9 cellular contexts compared by ENCODE assay signal in genomic region chr15:39171944-39172368, GRCh38.
DNase-seq lines count a peak whose midpoint lies in the region; ATAC-seq, FAIRE-seq and TF ChIP-seq lines count a peak whose summit lies in the region.
"Had no signal": no experiment of that assay in that cellular context is flagged by ENCODE, and none has a peak within 500 bp of the region (broad histone marks: within the 10 kb centered on the region; RNA-seq: fewer than 3 reads in every experiment).

No MANE protein-coding gene starts in this region.

- no peaks in the 10 kb centered on the region for H3K9me2 ChIP-seq in PC-3 (replicated peaks; ENCODE audit: low read length)

- H3K79me2 ChIP-seq in PC-3 (ENCODE audit: low read length) (no peaks in the 10 kb centered on the region), HepG2 (ENCODE audit: insufficient read depth, low read length) (no peaks in the 10 kb centered on the region)

- TF ChIP-seq POLR2A in HepG2 (IDR thresholded peaks at IDR 0.05; ENCODE audit: insufficient read depth in 1 of 2, low read depth in 2 of 2, low read length in 2 of 2) = no peak

- CTCF ChIA-PET in PC-3 (lab: Charles Lee) (interaction anchor here (0.7 to 1.6 kb wide), 7 partner anchors 18 to 409 kb away, joined by 3 to 13 read pairs (median 3); partner anchors contain the start of gene THBS1), HepG2 (lab: Yijun Ruan, JAX; ENCODE audit: low intra/inter-chr PET ratio, low total read pairs) (interaction anchor here (1.1 to 3.3 kb wide), 2 partner anchors 47 to 409 kb away, joined by 3 to 26 read pairs; partner anchors contain the start of gene THBS1)

- H3K4me1 ChIP-seq in PC-3 (ENCODE audit: insufficient read depth, low read length) = peaks cover 25% of the 10 kb centered on the region
- H3K4me1 ChIP-seq in HepG2 (ENCODE audit: insufficient read depth, low read length) = peaks cover 50% of the 10 kb centered on the region

- H3K4me3 Mint-ChIP-seq in chondrocyte (ENCODE audit: unreplicated experiment) = peak overlapping the region; percentile 37
- H3K4me3 Mint-ChIP-seq: T-helper 1 cell treated with Interleukin-12 subunit alpha and Interleukin-12 subunit beta and Interleukin-4 antibody, amounts not matched to agents 30 μg/mL and 1 μg/mL, for 36 hours had no signal

- no peak overlapping the region for H3K4me3 ChIP-seq in PC-3 (ENCODE audit: low read length)
- no peak overlapping the region; a peak in 1 of 6 replicates for H3K4me3 ChIP-seq in HepG2 (replicated peaks in 1 of 3; ENCODE audit: insufficient read depth in 1 of 3, low read depth in 2 of 3, low read length in 3 of 3)

- H3K27me3 ChIP-seq in PC-3 (ENCODE audit: low read length) (no peaks in the 10 kb centered on the region), HepG2 (ENCODE audit: control insufficient read depth in 1 of 2, insufficient read depth in 2 of 2, low read length in 2 of 2) (no peaks in the 10 kb centered on the region)

- H3F3A ChIP-seq in PC-3 (ENCODE audit: low read length, unreplicated experiment) = no peaks in the 10 kb centered on the region

- POLR2A ChIA-PET in PC-3 (lab: Charles Lee; ENCODE audit: unreplicated experiment) = no interaction called here
- POLR2A ChIA-PET in HepG2 (lab: Yijun Ruan, JAX) = interaction anchor here (1.3 to 2.4 kb wide), 6 partner anchors 10 to 585 kb away, joined by 3 to 50 read pairs (median 6); partner anchors contain the start of gene THBS1

- peak; percentile 31 for DNase-seq in DMS114 treated with DMSO at 0.1 percent for 48 hours (lab: John Stamatoyannopoulos, UW; ENCODE audit: unreplicated experiment)
- peak; percentile 100 for DNase-seq in LHCN-M2 (ENCODE audit: low read depth)
- DNase-seq in PC-3 = peak; percentile 98
- no peak for DNase-seq in chondrocyte (ENCODE audit: low spot score)
- peak; percentile 85 for DNase-seq in HepG2 (ENCODE audit: low spot score)
- peak; percentile 27 for DNase-seq in stimulated activated CD8-positive, alpha-beta memory T cell treated with anti-CD3 and anti-CD28 coated beads, Interleukin-4, amount 100 ng/mL, for 24 hours (ENCODE audit: low read depth)
- no peak for DNase-seq in cortex of kidney (lab: John Stamatoyannopoulos, UW)

- TF ChIP-seq EP300 in HepG2 (IDR thresholded peaks at IDR 0.05; ENCODE audit: low read depth in 2 of 2, low read length in 2 of 2) (peak in 1 of 2 experiments; percentile 11; a peak in 1 of 4 replicates), HepG2 (CRISPR knock-in tag; IDR thresholded peaks at IDR 0.05; ENCODE audit: borderline replicate concordance) (no peak)

- H3K27me3 Mint-ChIP-seq in chondrocyte (ENCODE audit: low read depth) = no peaks in the 10 kb centered on the region

- ATAC-seq in PC-3 (peak; percentile 99), HepG2 (peak; percentile 94), GM18498 (IDR thresholded peaks at IDR 0.05; ENCODE audit: unreplicated experiment) (no peak)

- no peaks in the 10 kb centered on the region for H4K20me1 ChIP-seq in PC-3 (ENCODE audit: low read length)
- no peaks in the 10 kb centered on the region for H4K20me1 ChIP-seq in HepG2 (ENCODE audit: insufficient read depth, low read length)

- peak overlapping the region; percentile 88 for H3K27ac Mint-ChIP-seq in chondrocyte (ENCODE audit: unreplicated experiment)
- H3K27ac Mint-ChIP-seq: T-helper 1 cell treated with Interleukin-12 subunit alpha and Interleukin-12 subunit beta and Interleukin-4 antibody, amounts not matched to agents 30 μg/mL and 1 μg/mL, for 36 hours had no signal

- BruUV-seq in PC-3 (replicated peaks; lab: Mats Ljungman, UMichigan) (no TSS peak), HepG2 (replicated peaks; lab: Mats Ljungman, UMichigan) (no TSS peak)

- peak; percentile 96 for FAIRE-seq in HepG2 (lab: Jason Lieb, UNC)

- 0 out of 2 replicates have a peak overlapping the region, but pooled peaks have one; percentile 4 for H2AFZ ChIP-seq in PC-3 (ENCODE audit: low read length)
- no peak overlapping the region for H2AFZ ChIP-seq in HepG2 (ENCODE audit: low read length)

- in situ Hi-C loops in HepG2 (cut with HindIII; ENCODE audit: extremely low pct_ligation_motif_present, low pct_unique_long_range_greater_than_20kb) = loop anchor here (5.0 to 10.0 kb wide), 3 partner anchors 100 to 410 kb away; partner anchors contain the start of gene THBS1

- 86% methylated on average over 3 of the region's 3 CpGs for WGBS in HepG2 (ENCODE audit: low lambda C conversion rate)

- intact Hi-C loops in PC-3 (cut with micrococcal nuclease) (loop anchor here (1.0 to 5.0 kb wide), 7 partner anchors 46 to 585 kb away; no protein-coding TSS in a partner anchor), HepG2 (cut with micrococcal nuclease; ENCODE audit: unreplicated experiment) (loop anchor here (1.0 to 5.0 kb wide), 6 partner anchors 44 to 408 kb away; no protein-coding TSS in a partner anchor)

- H3K36me3 ChIP-seq in PC-3 (ENCODE audit: low read depth, low read length) (no peaks in the 10 kb centered on the region), HepG2 (replicated peaks in 1 of 2; ENCODE audit: control insufficient read depth in 1 of 2, insufficient read depth in 2 of 2, low read length in 2 of 2) (no peaks in the 10 kb centered on the region)

- no peaks in the 10 kb centered on the region for H3K9me3 Mint-ChIP-seq in chondrocyte (ENCODE audit: low read depth)
- H3K9me3 Mint-ChIP-seq: T-helper 1 cell treated with Interleukin-12 subunit alpha and Interleukin-12 subunit beta and Interleukin-4 antibody, amounts not matched to agents 30 μg/mL and 1 μg/mL, for 36 hours had no signal

- H3K27ac ChIP-seq in PC-3 (ENCODE audit: low read length) (peak overlapping the region; percentile 77), HepG2 (ENCODE audit: extremely low read length, insufficient read depth, low read length) (no peak overlapping the region)

- H3K36me3 Mint-ChIP-seq in chondrocyte (ENCODE audit: low read depth) = no peaks in the 10 kb centered on the region

- H3K4me1 Mint-ChIP-seq in chondrocyte (ENCODE audit: low read depth) = peaks cover 42% of the 10 kb centered on the region

- TF ChIP-seq CTCF in PC-3 (conservative IDR thresholded peaks at IDR 0.05; ENCODE audit: low read depth, low read length) (peak; percentile 81), chondrocyte (IDR thresholded peaks at IDR 0.05) (peak; percentile 88), HepG2 (CRISPR knock-in tag; IDR thresholded peaks at IDR 0.05) (peak; percentile 89)

- H3K9ac ChIP-seq in PC-3 (ENCODE audit: low read length) (peak overlapping the region; percentile 45), HepG2 (ENCODE audit: insufficient read depth, low read depth, low read length) (peak overlapping the region; percentile 61; the same call in 1 of the 2 replicates)

- TF ChIP-seq RAD21 in HepG2 (CRISPR knock-in tag; IDR thresholded peaks at IDR 0.05) = peak; percentile 84

- H3K9me3 ChIP-seq in PC-3 (ENCODE audit: low read length) (no peaks in the 10 kb centered on the region), HepG2 (ENCODE audit: low read length) (no peaks in the 10 kb centered on the region)

- H3K4me2 ChIP-seq in PC-3 (ENCODE audit: low read length) = peak overlapping the region; percentile 24
- H3K4me2 ChIP-seq in HepG2 (ENCODE audit: low read depth, low read length) = peak overlapping the region; percentile 60

TF ChIP-seq in HepG2, 621 proteins besides CTCF, POLR2A, EP300 and RAD21 (continues in another document):
- TF ChIP-seq ZNF484 (CRISPR knock-in tag; IDR thresholded peaks at IDR 0.05; ENCODE audit: borderline replicate concordance, low read depth) (no peak), ZGPAT (CRISPR knock-in tag; IDR thresholded peaks at IDR 0.05) (peak; percentile 19; the same call in 1 of the 2 replicates), HOXA3 (CRISPR knock-in tag; IDR thresholded peaks at IDR 0.05) (0 out of 2 replicates have a peak, but pooled peaks have one; percentile 7), SOX5 (CRISPR knock-in tag; IDR thresholded peaks at IDR 0.05; ENCODE audit: borderline replicate concordance) (peak; percentile 46; the same call in 1 of the 2 replicates), ETV5 (CRISPR knock-in tag; IDR thresholded peaks at IDR 0.05; ENCODE audit: borderline replicate concordance) (0 out of 2 replicates have a peak, but pooled peaks have one; percentile 13), SAP130 (CRISPR knock-in tag; IDR thresholded peaks at IDR 0.05; ENCODE audit: low read depth) (peak; percentile 50), MIER2 (CRISPR knock-in tag; IDR thresholded peaks at IDR 0.05) (0 out of 2 replicates have a peak, but pooled peaks have one; percentile 28), ZNF644 (CRISPR knock-in tag; IDR thresholded peaks at IDR 0.05; ENCODE audit: low read depth) (peak; percentile 61; the same call in 1 of the 2 replicates), GATAD2A (CRISPR knock-in tag; IDR thresholded peaks at IDR 0.05) (peak; percentile 33; the same call in 1 of the 2 replicates), FOXA3 (CRISPR knock-in tag; IDR thresholded peaks at IDR 0.05) (peak; percentile 33; the same call in 1 of the 2 replicates), STAG1 (CRISPR knock-in tag; IDR thresholded peaks at IDR 0.05) (peak; percentile 96)

Comparison
In these comparisons a context has a peak if more than half of its experiments do, and no peak if none do; other contexts are left out.
1. DNase-seq: peak in DMS114 treated with DMSO at 0.1 percent for 48 hours (single experiment), LHCN-M2 (single experiment), PC-3 (single experiment), HepG2 (single experiment) and stimulated activated CD8-positive, alpha-beta memory T cell treated with anti-CD3 and anti-CD28 coated beads, Interleukin-4, amount 100 ng/mL, for 24 hours (single experiment); none in chondrocyte (single experiment) and cortex of kidney (single experiment).
2. Peak in every context shown above with its lines, with median percentiles within 50 percentile points of each other: CTCF ChIP-seq.